Comparison of ENCODE assay signal across 27 cellular contexts in the genomic region with DNA sequence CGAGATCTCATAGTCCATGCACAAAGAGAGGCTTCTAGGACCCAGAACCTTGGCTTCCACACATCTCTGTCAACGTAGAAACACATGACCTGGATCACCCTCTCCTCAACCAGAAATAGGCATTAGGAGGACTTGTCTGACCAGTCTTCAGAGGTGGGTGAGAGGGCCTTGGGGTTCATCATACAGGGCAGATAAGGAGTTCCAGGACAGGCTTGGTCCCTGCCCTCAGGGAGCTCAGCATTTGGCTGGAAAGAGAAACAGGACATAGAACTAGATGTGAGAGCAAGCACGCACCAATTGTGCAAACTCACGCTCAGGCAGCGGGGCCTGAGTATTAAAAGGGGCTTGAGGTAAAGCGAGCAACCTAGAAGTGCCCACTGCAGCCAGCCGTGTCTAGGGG. TPM values are rescaled to one million over a fixed set of nuclear protein-coding genes. Genes with fewer than 3 reads are reported as not detected.
"Had no signal": no experiment of that assay in that cellular context is flagged by ENCODE, and none has a peak within 500 bp of the region (broad histone marks: within the 10 kb centered on the region; RNA-seq: fewer than 3 reads in every experiment).

No MANE protein-coding gene starts in this region.

- H3K36me3 Mint-ChIP-seq: activated naive CD8-positive, alpha-beta T cell treated with anti-CD3 and anti-CD28 coated beads, Interleukin-2, amount 10 ng/mL, durations not matched to agents 7 days and 5 days; naive thymus-derived CD4-positive, alpha-beta T cell had no signal

- H3K9me3 Mint-ChIP-seq: activated CD4-positive, alpha-beta T cell treated with anti-CD3 and anti-CD28 coated beads, Interleukin-2, amount 10 ng/mL, durations not matched to agents 7 days and 5 days; activated CD8-positive, alpha-beta T cell treated with anti-CD3 and anti-CD28 coated beads for 36 hours; activated naive CD4-positive, alpha-beta T cell treated with anti-CD3 and anti-CD28 coated beads for 36 hours; activated naive CD8-positive, alpha-beta T cell treated with anti-CD3 and anti-CD28 coated beads, Interleukin-2, amount 10 ng/mL, durations not matched to agents 7 days and 5 days; activated T-helper 1 cell treated with anti-CD3 and anti-CD28 coated beads, Interleukin-12 subunit alpha, Interleukin-12 subunit beta, Interleukin-2, Interleukin-4 antibody, amounts not matched to agents 30 ng/mL and 10 ng/mL and 1 ng/mL, durations not matched to agents 14 hours and 24 hours and 36 hours; T-helper 1 cell treated with Interleukin-12 subunit alpha and Interleukin-12 subunit beta and Interleukin-4 antibody, amounts not matched to agents 30 μg/mL and 1 μg/mL, for 36 hours had no signal

- DNase-seq: activated CD4-positive, alpha-beta T cell treated with anti-CD3 and anti-CD28 coated beads, Interleukin-2, amount 10 ng/mL, durations not matched to agents 7 days and 5 days; activated CD4-positive, CD25-positive, alpha-beta regulatory T cell treated with anti-CD3 and anti-CD28 coated beads, Interleukin-2, amount 50 U/mL, for 72 hours; activated naive CD8-positive, alpha-beta T cell treated with anti-CD3 and anti-CD28 coated beads, Interleukin-2, amount 10 ng/mL, durations not matched to agents 7 days and 5 days; amniotic stem cell; hippocampal formation; midbrain; posterior cingulate gyrus; right cardiac atrium; spleen; stimulated activated naive CD4-positive, alpha-beta T cell; T1000; WERI-Rb-1 had no signal

- H3K36me3 ChIP-seq: gastroesophageal sphincter, spleen, tibial nerve, WERI-Rb-1 had no signal

- H3K4me3 Mint-ChIP-seq: activated CD4-positive, alpha-beta T cell treated with anti-CD3 and anti-CD28 coated beads, Interleukin-2, amount 10 ng/mL, durations not matched to agents 7 days and 5 days; activated CD8-positive, alpha-beta T cell treated with anti-CD3 and anti-CD28 coated beads for 36 hours; activated naive CD4-positive, alpha-beta T cell treated with anti-CD3 and anti-CD28 coated beads for 36 hours; activated naive CD8-positive, alpha-beta T cell treated with anti-CD3 and anti-CD28 coated beads, Interleukin-2, amount 10 ng/mL, durations not matched to agents 7 days and 5 days; activated T-helper 1 cell treated with anti-CD3 and anti-CD28 coated beads, Interleukin-12 subunit alpha, Interleukin-12 subunit beta, Interleukin-2, Interleukin-4 antibody, amounts not matched to agents 30 ng/mL and 10 ng/mL and 1 ng/mL, durations not matched to agents 14 hours and 24 hours and 36 hours had no signal

- H3K4me3 ChIP-seq: gastroesophageal sphincter, spleen, tibial nerve had no signal

- H3K27ac Mint-ChIP-seq: activated CD4-positive, alpha-beta T cell treated with anti-CD3 and anti-CD28 coated beads, Interleukin-2, amount 10 ng/mL, durations not matched to agents 7 days and 5 days; activated CD8-positive, alpha-beta T cell treated with anti-CD3 and anti-CD28 coated beads for 36 hours; activated naive CD4-positive, alpha-beta T cell treated with anti-CD3 and anti-CD28 coated beads for 36 hours; activated naive CD8-positive, alpha-beta T cell treated with anti-CD3 and anti-CD28 coated beads, Interleukin-2, amount 10 ng/mL, durations not matched to agents 7 days and 5 days; activated T-helper 1 cell treated with anti-CD3 and anti-CD28 coated beads, Interleukin-12 subunit alpha, Interleukin-12 subunit beta, Interleukin-2, Interleukin-4 antibody, amounts not matched to agents 30 ng/mL and 10 ng/mL and 1 ng/mL, durations not matched to agents 14 hours and 24 hours and 36 hours; naive thymus-derived CD4-positive, alpha-beta T cell; T-helper 1 cell treated with Interleukin-12 subunit alpha and Interleukin-12 subunit beta and Interleukin-4 antibody, amounts not matched to agents 30 μg/mL and 1 μg/mL, for 36 hours had no signal

- H3K27ac ChIP-seq: gastroesophageal sphincter, spleen, tibial nerve, WERI-Rb-1 had no signal

- H3K9me3 ChIP-seq: gastroesophageal sphincter, spleen, tibial nerve had no signal

- ATAC-seq: gastroesophageal sphincter; naive thymus-derived CD4-positive, alpha-beta T cell; right cardiac atrium had no signal

RNA-seq across cellular contexts. Expression of gene NOTO, which starts 28.6 kb away (rescaled TPM):
- total RNA-seq: activated CD4-positive, alpha-beta T cell treated with anti-CD3 and anti-CD28 coated beads, Interleukin-2, amount 10 ng/mL, durations not matched to agents 7 days and 5 days; activated CD8-positive, alpha-beta T cell treated with anti-CD3 and anti-CD28 coated beads for 36 hours; activated naive CD4-positive, alpha-beta T cell treated with anti-CD3 and anti-CD28 coated beads for 36 hours; activated naive CD8-positive, alpha-beta T cell treated with anti-CD3 and anti-CD28 coated beads, Interleukin-2, amount 10 ng/mL, durations not matched to agents 7 days and 5 days; activated T-helper 1 cell treated with anti-CD3 and anti-CD28 coated beads, Interleukin-12 subunit alpha, Interleukin-12 subunit beta, Interleukin-2, Interleukin-4 antibody, amounts not matched to agents 30 ng/mL and 10 ng/mL and 1 ng/mL, durations not matched to agents 14 hours and 24 hours and 36 hours; endothelial cell of umbilical vein; fibroblast of lung; fibroblast of villous mesenchyme; gastroesophageal sphincter; kidney epithelial cell; lower leg skin; naive thymus-derived CD4-positive, alpha-beta T cell; osteoblast; right cardiac atrium; spleen; temporal lobe; tibial nerve had no signal
- polyA plus RNA-seq: endothelial cell of umbilical vein; esophagus; fibroblast of lung; naive thymus-derived CD4-positive, alpha-beta T cell; right cardiac atrium; spleen had no signal
